ENCODE assay signal across 21 cellular contexts in genomic region chr19:58548859-58549663, GRCh38.
"Had no signal": no experiment of that assay in that cellular context is flagged by ENCODE, and none has a peak within 500 bp of the region (broad histone marks: within the 10 kb centered on the region; RNA-seq: fewer than 3 reads in every experiment).

No MANE protein-coding gene starts in this region.

- H3K4me3 ChIP-seq: dorsolateral prefrontal cortex, right atrium auricular region, tibial artery had no signal

- DNase-seq: activated CD4-positive, alpha-beta memory T cell treated with anti-CD3 and anti-CD28 coated beads, Interleukin-2, amount 10 ng/mL, durations not matched to agents 7 days and 5 days; activated CD4-positive, alpha-beta T cell treated with anti-CD3 and anti-CD28 coated beads for 48 hours; activated CD4-positive, CD25-positive, alpha-beta regulatory T cell; activated naive CD4-positive, alpha-beta T cell treated with anti-CD3 and anti-CD28 coated beads, Interleukin-2, amount 10 ng/mL, durations not matched to agents 7 days and 5 days; aorta; caudate nucleus; dorsolateral prefrontal cortex; effector memory CD8-positive, alpha-beta T cell; foreskin melanocyte; mammary epithelial cell; midbrain; stimulated activated CD4-positive, alpha-beta T cell treated with anti-CD3 and anti-CD28 coated beads, Interleukin-4, amount 100 ng/mL, for 4 hours; stimulated activated naive CD8-positive, alpha-beta T cell treated with anti-CD3 and anti-CD28 coated beads, Interleukin-15, amount 100 ng/mL, for 72 hours; T-helper 9 cell; tibial artery had no signal

- H3K4me3 Mint-ChIP-seq: activated CD4-positive, alpha-beta memory T cell treated with anti-CD3 and anti-CD28 coated beads, Interleukin-2, amount 10 ng/mL, durations not matched to agents 7 days and 5 days; activated naive CD4-positive, alpha-beta T cell treated with anti-CD3 and anti-CD28 coated beads, Interleukin-2, amount 10 ng/mL, durations not matched to agents 7 days and 5 days; stimulated activated naive CD8-positive, alpha-beta T cell treated with anti-CD3 and anti-CD28 coated beads, Interleukin-15, amount 100 ng/mL, for 72 hours had no signal

- H3K9me3 Mint-ChIP-seq: activated CD4-positive, alpha-beta memory T cell treated with anti-CD3 and anti-CD28 coated beads, Interleukin-2, amount 10 ng/mL, durations not matched to agents 7 days and 5 days; activated naive CD4-positive, alpha-beta T cell treated with anti-CD3 and anti-CD28 coated beads, Interleukin-2, amount 10 ng/mL, durations not matched to agents 7 days and 5 days; activated T-helper 2 cell treated with anti-CD3 and anti-CD28 coated beads, Interferon-gamma antibody, Interleukin-2, Interleukin-4, amounts not matched to agents 10 μg/mL and 5 μg/mL and 100 μg/mL, durations not matched to agents 14 hours and 24 hours and 36 hours; brain; effector memory CD8-positive, alpha-beta T cell; stimulated activated naive CD8-positive, alpha-beta T cell treated with anti-CD3 and anti-CD28 coated beads, Interleukin-15, amount 100 ng/mL, for 72 hours had no signal

- H3K27ac ChIP-seq: dorsolateral prefrontal cortex, right atrium auricular region, tibial artery had no signal

- H3K27me3 ChIP-seq: dorsolateral prefrontal cortex, right atrium auricular region, tibial artery had no signal

- H3K27ac Mint-ChIP-seq: activated CD4-positive, alpha-beta memory T cell treated with anti-CD3 and anti-CD28 coated beads, Interleukin-2, amount 10 ng/mL, durations not matched to agents 7 days and 5 days; activated T-helper 2 cell treated with anti-CD3 and anti-CD28 coated beads, Interferon-gamma antibody, Interleukin-2, Interleukin-4, amounts not matched to agents 10 μg/mL and 5 μg/mL and 100 μg/mL, durations not matched to agents 14 hours and 24 hours and 36 hours had no signal

- H3K9me3 ChIP-seq: right atrium auricular region, tibial artery had no signal

- ATAC-seq: effector memory CD8-positive, alpha-beta T cell; esophagus mucosa; left lobe of liver; stimulated activated naive CD8-positive, alpha-beta T cell treated with anti-CD3 and anti-CD28 coated beads, Interleukin-15, amount 100 ng/mL, for 72 hours had no signal

- H3K27me3 Mint-ChIP-seq: activated CD4-positive, alpha-beta memory T cell treated with anti-CD3 and anti-CD28 coated beads, Interleukin-2, amount 10 ng/mL, durations not matched to agents 7 days and 5 days; effector memory CD8-positive, alpha-beta T cell; progenitor cell of endocrine pancreas; stimulated activated naive CD8-positive, alpha-beta T cell treated with anti-CD3 and anti-CD28 coated beads, Interleukin-15, amount 100 ng/mL, for 72 hours had no signal
